Comparison of ENCODE assay signal across 8 cellular contexts in genomic region chr14:70809238-70810214, GRCh38. TPM values are rescaled to one million over a fixed set of nuclear protein-coding genes. Genes with fewer than 3 reads are reported as not detected.
DNase-seq lines count a peak whose midpoint lies in the region; ATAC-seq and TF ChIP-seq lines count a peak whose summit lies in the region.

Gene MAP3K9 (minus strand): TSS chr14:70809513. CDS start chr14:70809171, 342 bp downstream.

- H3K4me3 ChIP-seq in hepatocyte, result peak within 1 kb of the TSS; percentile 83

- peak; percentile 87 for ATAC-seq in HG02840 (IDR thresholded peaks at IDR 0.05; ENCODE audit: low FRiP score, unreplicated experiment)

- H3K79me2 ChIP-seq in hepatocyte, result peaks cover 51% of the 10 kb centered on the region

- TF ChIP-seq CTCF in GM13977 (IDR thresholded peaks at IDR 0.05; ENCODE audit: extremely low read depth, insufficient read depth, missing control alignments) (no peak), hepatocyte (IDR thresholded peaks at IDR 0.05; ENCODE audit: poor library complexity) (no peak)

- peaks cover 14% of the 10 kb centered on the region for H4K20me1 ChIP-seq in hepatocyte (ENCODE audit: insufficient read depth, poor library complexity, severe bottlenecking)

- peak within 1 kb of the TSS; percentile 91 for H3K4me2 ChIP-seq in hepatocyte

- peak within 1 kb of the TSS; percentile 76 for H2AFZ ChIP-seq in hepatocyte

- no peaks in the 10 kb centered on the region for H3K27me3 ChIP-seq in hepatocyte

- H3K9me3 ChIP-seq in hepatocyte (ENCODE audit: low read depth), result no peaks in the 10 kb centered on the region

- H3K27ac ChIP-seq in hepatocyte, result peak within 1 kb of the TSS; percentile 94

- H3K9me2 ChIP-seq in hepatocyte (replicated peaks; ENCODE audit: insufficient read depth), result no peaks in the 10 kb centered on the region

- DNase-seq in GM13977 (ENCODE audit: low spot score) (peak; percentile 98), NCI-H1436 (lab: John Stamatoyannopoulos, UW) (peak; percentile 96), T follicular helper cell (ENCODE audit: low read depth) (peak; percentile 80), amygdala (lab: John Stamatoyannopoulos, UW) (peak in 55 of 56 donors; percentile 17 to 96 (median 85)), hepatocyte (ENCODE audit: low spot score) (peak; percentile 97), retina (peak; percentile 93), KG1 (lab: John Stamatoyannopoulos, UW) (no peak)

- in situ Hi-C loops in GM13977 (cut with MboI; ENCODE audit: low pct_unique_long_range_greater_than_20kb, low sequenced_read_pairs, unreplicated experiment), result loop anchor here (10.0 kb wide), 1 partner anchor 95 kb away; no protein-coding TSS in a partner anchor

- WGBS in hepatocyte (ENCODE audit: low lambda C conversion rate, missing lambda C conversion rate), result 1% methylated on average over 32 of the region's 88 CpGs

- H3K36me3 ChIP-seq in hepatocyte (replicated peaks; ENCODE audit: insufficient read depth, low read depth), result no peaks in the 10 kb centered on the region

- peaks cover 12% of the 10 kb centered on the region for H3K4me1 ChIP-seq in hepatocyte (ENCODE audit: insufficient read depth)

RNA-seq across cellular contexts. Expression of gene MAP3K9, which starts in this region (rescaled TPM):
- total RNA-seq in hepatocyte, result 7.5 and 9.2 TPM in 2 replicates
- polyA plus RNA-seq in hepatocyte, result 4.1 and 4.4 TPM in 2 replicates
